ENCODE assay signal across 8 cellular contexts in genomic region chr12:124928095-124928911, GRCh38.
DNase-seq lines count a peak whose midpoint lies in the region; ATAC-seq lines count a peak whose summit lies in the region.

No MANE protein-coding gene starts in this region.

- ATAC-seq in HG03196 (IDR thresholded peaks at IDR 0.05; ENCODE audit: unreplicated experiment) = peak; percentile 29

- peak; percentile 77 for DNase-seq in activated effector memory CD4-positive, alpha-beta T cell treated with anti-CD3 and anti-CD28 coated beads, Interleukin-2, amount 50 U/mL, for 16 hours
- no peak for DNase-seq in activated effector memory CD4-positive, alpha-beta T cell treated with Interleukin-2 at 50 U/mL for 16 hours
- peak; percentile 56 to 66 for DNase-seq in activated CD4-positive, alpha-beta T cell treated with anti-CD3 and anti-CD28 coated beads, Interleukin-2, amount 50 U/mL, for 48 hours
- DNase-seq in fibroblast of the conjunctiva (ENCODE audit: low read depth) = peak; percentile 69
- DNase-seq in non-pigmented ciliary epithelial cell (ENCODE audit: low read depth) = peak; percentile 95
- DNase-seq in DMS79 (lab: John Stamatoyannopoulos, UW) = no peak
- no peak for DNase-seq in GDM1 (lab: John Stamatoyannopoulos, UW)

Comparison
In these comparisons a context has a peak if more than half of its experiments do, and no peak if none do; other contexts are left out.
1. DNase-seq: peak in activated effector memory CD4-positive, alpha-beta T cell treated with anti-CD3 and anti-CD28 coated beads, Interleukin-2, amount 50 U/mL, for 16 hours (single experiment), activated CD4-positive, alpha-beta T cell treated with anti-CD3 and anti-CD28 coated beads, Interleukin-2, amount 50 U/mL, for 48 hours (2 of 2), fibroblast of the conjunctiva (single experiment) and non-pigmented ciliary epithelial cell (single experiment); none in activated effector memory CD4-positive, alpha-beta T cell treated with Interleukin-2 at 50 U/mL for 16 hours (single experiment), DMS79 (single experiment) and GDM1 (single experiment).